1 cellular context compared by ENCODE assay signal in genomic region chr4:1910643-1911042, GRCh38.
TF ChIP-seq lines count a peak whose summit lies in the region.

No MANE protein-coding gene starts in this region.

TF ChIP-seq in K562, 482 proteins besides CTCF, POLR2A, EP300 and RAD21 (continued from another document):
- 0 out of 2 replicates have a peak, but pooled peaks have one; percentile 7 for TF ChIP-seq DEAF1 (CRISPR knock-in tag; IDR thresholded peaks at IDR 0.05)
- 0 out of 2 replicates have a peak, but pooled peaks have one; percentile 40 for TF ChIP-seq LCOR (CRISPR knock-in tag; IDR thresholded peaks at IDR 0.05)
- TF ChIP-seq ZBTB34 (CRISPR knock-in tag; IDR thresholded peaks at IDR 0.05) = no peak
- TF ChIP-seq TCF15 (CRISPR knock-in tag; IDR thresholded peaks at IDR 0.05) = no peak
- no peak for TF ChIP-seq SMAD3 (CRISPR knock-in tag; conservative IDR thresholded peaks at IDR 0.05)
- no peak for TF ChIP-seq LARP7 (IDR thresholded peaks at IDR 0.05)
- TF ChIP-seq SMC3 (conservative IDR thresholded peaks at IDR 0.05; ENCODE audit: insufficient read depth, low read depth, low read length) = peak; percentile 52; the same call in 1 of the 2 replicates
- no peak for TF ChIP-seq NCOA2 (IDR thresholded peaks at IDR 0.05; ENCODE audit: partially characterized antibody in 2 of 2)
- TF ChIP-seq CC2D1A (IDR thresholded peaks at IDR 0.05) = 0 out of 2 replicates have a peak, but pooled peaks have one; percentile 44
